7 cellular contexts compared by ENCODE assay signal in genomic region chr1:149732781-149733180, GRCh38. TPM values are rescaled to one million over a fixed set of nuclear protein-coding genes. Genes with fewer than 3 reads are reported as not detected.
"Had no signal": no experiment of that assay in that cellular context is flagged by ENCODE, and none has a peak within 500 bp of the region (broad histone marks: within the 10 kb centered on the region; RNA-seq: fewer than 3 reads in every experiment).

No MANE protein-coding gene starts in this region.

RNA-seq across cellular contexts. Expression of gene FCGR1A, which starts 49.7 kb away (rescaled TPM):
- total RNA-seq: GM23248, GM23338, H1, H4, H7, H9, HFFc6 had no signal
